In the genomic region with DNA sequence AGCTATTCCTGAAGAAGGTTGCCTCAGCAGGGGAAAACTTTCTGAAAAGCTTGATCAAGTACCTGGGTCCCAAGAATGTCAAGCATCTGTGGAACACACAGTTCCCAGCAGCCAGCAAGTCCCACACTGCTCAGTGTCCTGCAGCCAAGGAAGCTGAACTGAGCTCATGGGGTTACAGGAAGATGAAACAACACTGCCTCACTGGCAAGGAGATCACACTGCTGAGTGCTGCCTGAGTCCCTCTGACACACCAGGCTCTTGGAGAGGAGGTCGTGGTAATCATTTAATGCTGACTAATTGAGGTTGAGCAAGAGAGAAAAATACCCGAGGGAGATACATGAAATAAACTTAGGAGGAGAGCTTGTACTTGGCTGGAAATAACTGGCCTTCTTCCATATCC, we compare ENCODE assay signal across 8 cellular contexts.
DNase-seq lines count a peak whose midpoint lies in the region; ATAC-seq and TF ChIP-seq lines count a peak whose summit lies in the region.

No MANE protein-coding gene starts in this region.

- H3K9ac ChIP-seq in HUES64 (ENCODE audit: low read depth, low read length) (no peak overlapping the region), smooth muscle cell (ENCODE audit: low read depth) (no peak overlapping the region), Karpas-422 (ENCODE audit: low read length) (no peak overlapping the region)

- DNase-seq in AG08395 (ENCODE audit: low spot score): peak; percentile 92
- DNase-seq in astrocyte of the hippocampus (ENCODE audit: low read depth, low spot score): peak; percentile 93
- peak; percentile 54 for DNase-seq in iPS-NIHi7 (ENCODE audit: extremely low spot score)
- DNase-seq in smooth muscle cell (lab: John Stamatoyannopoulos, UW; ENCODE audit: unreplicated experiment): peak; percentile 9
- DNase-seq in HEK293T (ENCODE audit: extremely low spot score): no peak
- DNase-seq in Karpas-422: no peak

- H3K4me3 ChIP-seq in HUES64 (ENCODE audit: low read length) (no peak overlapping the region), smooth muscle cell (no peak overlapping the region), Karpas-422 (ENCODE audit: low read length) (no peak overlapping the region)

- 65% methylated on average over 2 of the region's 2 CpGs for WGBS in HUES64
- WGBS in smooth muscle cell (ENCODE audit: low lambda C conversion rate): 3% methylated on average over 2 of the region's 2 CpGs

- H3K79me2 ChIP-seq in smooth muscle cell (ENCODE audit: low read depth) (no peaks in the 10 kb centered on the region), Karpas-422 (ENCODE audit: low read length) (no peaks in the 10 kb centered on the region)

- H2AFZ ChIP-seq in smooth muscle cell (ENCODE audit: low read depth): no peak overlapping the region
- no peak overlapping the region for H2AFZ ChIP-seq in Karpas-422 (ENCODE audit: low read length)

- POLR2A ChIA-PET in HEK293T (lab: Yijun Ruan, JAX): no interaction called here

- H3K4me2 ChIP-seq in smooth muscle cell: peak overlapping the region; percentile 40
- H3K4me2 ChIP-seq in Karpas-422 (ENCODE audit: low read depth, low read length, poor library complexity, severe bottlenecking): no peak overlapping the region

- H3K9me3 ChIP-seq in HUES64 (ENCODE audit: insufficient read depth, low read depth, low read length): no peaks in the 10 kb centered on the region
- H3K9me3 ChIP-seq in smooth muscle cell (replicated peaks; ENCODE audit: low read depth): no peaks in the 10 kb centered on the region
- H3K9me3 ChIP-seq in Karpas-422 (ENCODE audit: low read length): no peaks in the 10 kb centered on the region

- H3K27me3 ChIP-seq in HUES64 (ENCODE audit: insufficient read depth, low read length) (no peaks in the 10 kb centered on the region), smooth muscle cell (ENCODE audit: low read depth) (no peaks in the 10 kb centered on the region), Karpas-422 (ENCODE audit: low read length) (no peaks in the 10 kb centered on the region)

- H3K36me3 ChIP-seq in HUES64 (ENCODE audit: insufficient read depth, low read length) (0 out of 2 replicates have a peak, but pooled peaks cover 2% of the 10 kb centered on the region), smooth muscle cell (ENCODE audit: low read depth) (peaks cover 5% of the 10 kb centered on the region), Karpas-422 (ENCODE audit: insufficient read depth, low read length) (no peaks in the 10 kb centered on the region)

- peaks cover 25% of the 10 kb centered on the region for H3F3A ChIP-seq in smooth muscle cell (ENCODE audit: low read depth)

- TF ChIP-seq CTCF in smooth muscle cell (IDR thresholded peaks at IDR 0.05; ENCODE audit: borderline replicate concordance, insufficient read depth, poor library complexity, severe bottlenecking): no peak

- ATAC-seq in GM19023 (IDR thresholded peaks at IDR 0.05; ENCODE audit: unreplicated experiment): no peak

- H4K20me1 ChIP-seq in smooth muscle cell (ENCODE audit: low read depth): no peaks in the 10 kb centered on the region
- 0 out of 2 replicates have a peak, but pooled peaks cover 3% of the 10 kb centered on the region for H4K20me1 ChIP-seq in Karpas-422 (ENCODE audit: insufficient read depth, low read depth, low read length)

- CTCF ChIA-PET in HEK293T (lab: Yijun Ruan, JAX): no interaction called here

- H3K9me2 ChIP-seq in Karpas-422 (replicated peaks; ENCODE audit: insufficient read depth, low read length): no peaks in the 10 kb centered on the region

- H3K27ac ChIP-seq in HUES64 (ENCODE audit: low read depth, low read length): peak overlapping the region; percentile 1
- peak overlapping the region; percentile 83 for H3K27ac ChIP-seq in smooth muscle cell (ENCODE audit: low read depth)
- no peak overlapping the region for H3K27ac ChIP-seq in Karpas-422 (ENCODE audit: low read length)

- H3K4me1 ChIP-seq in HUES64 (ENCODE audit: insufficient read depth, low read length) (peaks cover 23% of the 10 kb centered on the region), smooth muscle cell (ENCODE audit: low read depth) (peaks cover 14% of the 10 kb centered on the region), Karpas-422 (ENCODE audit: low read length) (no peaks in the 10 kb centered on the region)

TF ChIP-seq in HEK293T, 16 proteins besides CTCF, POLR2A, EP300 and RAD21:
- TF ChIP-seq, protein P1, sequence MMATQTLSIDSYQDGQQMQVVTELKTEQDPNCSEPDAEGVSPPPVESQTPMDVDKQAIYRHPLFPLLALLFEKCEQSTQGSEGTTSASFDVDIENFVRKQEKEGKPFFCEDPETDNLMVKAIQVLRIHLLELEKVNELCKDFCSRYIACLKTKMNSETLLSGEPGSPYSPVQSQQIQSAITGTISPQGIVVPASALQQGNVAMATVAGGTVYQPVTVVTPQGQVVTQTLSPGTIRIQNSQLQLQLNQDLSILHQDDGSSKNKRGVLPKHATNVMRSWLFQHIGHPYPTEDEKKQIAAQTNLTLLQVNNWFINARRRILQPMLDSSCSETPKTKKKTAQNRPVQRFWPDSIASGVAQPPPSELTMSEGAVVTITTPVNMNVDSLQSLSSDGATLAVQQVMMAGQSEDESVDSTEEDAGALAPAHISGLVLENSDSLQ (IDR thresholded peaks at IDR 0.05): no peak
- no peak for TF ChIP-seq HDGF (IDR thresholded peaks at IDR 0.05; ENCODE audit: borderline replicate concordance)
- no peak for TF ChIP-seq NFRKB (IDR thresholded peaks at IDR 0.05)
- TF ChIP-seq ZNF384 (IDR thresholded peaks at IDR 0.05): no peak
- no peak for TF ChIP-seq FOXA1 (IDR thresholded peaks at IDR 0.05)
- no peak for TF ChIP-seq FOXK2 (IDR thresholded peaks at IDR 0.05)
- no peak for TF ChIP-seq L3MBTL2 (conservative IDR thresholded peaks at IDR 0.05)
- TF ChIP-seq SP1 (IDR thresholded peaks at IDR 0.05): no peak
- no peak for TF ChIP-seq TARDBP (IDR thresholded peaks at IDR 0.05)
- TF ChIP-seq FOXM1 (IDR thresholded peaks at IDR 0.05; ENCODE audit: borderline replicate concordance): no peak
- TF ChIP-seq BHLHE40 (IDR thresholded peaks at IDR 0.05; ENCODE audit: borderline replicate concordance): no peak
- no peak for TF ChIP-seq ARNT (IDR thresholded peaks at IDR 0.05)
- no peak for TF ChIP-seq ELF4 (IDR thresholded peaks at IDR 0.05)
- TF ChIP-seq SUZ12 (IDR thresholded peaks at IDR 0.05): no peak
- no peak for TF ChIP-seq LEF1 (IDR thresholded peaks at IDR 0.05; ENCODE audit: borderline replicate concordance)
- no peak for TF ChIP-seq CTBP1 (IDR thresholded peaks at IDR 0.05; ENCODE audit: borderline replicate concordance)

Comparison
In these comparisons a context has a peak if more than half of its experiments do, and no peak if none do; other contexts are left out.
1. DNase-seq: peak in AG08395 (single experiment), astrocyte of the hippocampus (single experiment), iPS-NIHi7 (single experiment) and smooth muscle cell (single experiment); none in HEK293T (single experiment) and Karpas-422 (single experiment).